ENCODE assay signal across 17 cellular contexts in the genomic region with DNA sequence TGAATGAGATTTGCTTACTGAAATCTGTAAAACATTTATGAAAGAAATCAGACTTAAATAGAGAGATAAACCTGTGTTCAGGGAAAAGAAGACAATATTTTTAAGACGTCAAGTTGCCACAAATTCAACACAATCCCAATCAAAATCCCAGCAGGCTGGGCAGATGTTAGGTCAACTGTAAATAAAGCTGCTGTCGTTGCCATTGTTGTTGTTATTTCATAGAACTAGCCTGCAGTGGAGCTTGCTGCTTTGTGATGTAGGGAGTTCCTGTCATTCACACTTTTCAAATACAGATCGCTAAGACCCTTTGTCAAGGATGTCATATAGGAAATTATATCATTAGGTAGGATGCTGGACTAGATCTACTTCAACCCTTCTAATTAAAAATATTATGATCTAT.
DNase-seq lines count a peak whose midpoint lies in the region; TF ChIP-seq lines count a peak whose summit lies in the region.
"Had no signal": no experiment of that assay in that cellular context is flagged by ENCODE, and none has a peak within 500 bp of the region (broad histone marks: within the 10 kb centered on the region; RNA-seq: fewer than 3 reads in every experiment).

No MANE protein-coding gene starts in this region.

- H3K27ac ChIP-seq in tibial artery, result no peak overlapping the region
- H3K27ac ChIP-seq in ascending aorta, result no peak overlapping the region
- H3K27ac ChIP-seq: 22Rv1, A549, BLaER1 had no signal

- no peak for TF ChIP-seq CTCF in tibial artery (IDR thresholded peaks at IDR 0.05)
- TF ChIP-seq CTCF in ascending aorta (IDR thresholded peaks at IDR 0.05), result no peak

- peak; percentile 2 for DNase-seq in NCI-H2227 (lab: John Stamatoyannopoulos, UW; ENCODE audit: unreplicated experiment)
- DNase-seq in NCI-H2227 treated with DMSO at 0.1 percent for 48 hours (lab: John Stamatoyannopoulos, UW), result no peak
- DNase-seq in NCI-H1930 (lab: John Stamatoyannopoulos, UW), result peak; percentile 29 to 37
- DNase-seq in iPS-NIHi7 (ENCODE audit: extremely low spot score), result peak; percentile 19
- peak; percentile 53 for DNase-seq in retina
- no peak for DNase-seq in tibial artery
- no peak for DNase-seq in ascending aorta (ENCODE audit: low spot score in 2 of 2)
- DNase-seq: AML-193; CD4-positive, alpha-beta memory T cell; DMS153; DMS79; GF-D8; GOT3; H9 had no signal

- H3K27me3 ChIP-seq in tibial artery, result no peaks in the 10 kb centered on the region
- H3K27me3 ChIP-seq in ascending aorta, result no peaks in the 10 kb centered on the region
- H3K27me3 ChIP-seq: BLaER1 had no signal

- no peaks in the 10 kb centered on the region for H3K4me1 ChIP-seq in tibial artery
- peaks cover 0 to 3% of the 10 kb centered on the region in 2 donors for H3K4me1 ChIP-seq in ascending aorta
- H3K4me1 ChIP-seq: A549, BLaER1 had no signal

- intact Hi-C loops in tibial artery (cut with DNase I; ENCODE audit: low total_unique reads) (no loop called here), ascending aorta (cut with DNase I) (no loop called here)

- H3K36me3 ChIP-seq in tibial artery (peaks cover 6 to 28% (median 13%) of the 10 kb centered on the region in 3 donors), ascending aorta (peaks cover 0 to 5% of the 10 kb centered on the region in 2 donors)

- H3K4me3 ChIP-seq in tibial artery (no peak overlapping the region), ascending aorta (no peak overlapping the region)
- H3K4me3 ChIP-seq: A549, BLaER1 had no signal

- H3K9me3 ChIP-seq in tibial artery (no peaks in the 10 kb centered on the region), ascending aorta (no peaks in the 10 kb centered on the region)
- H3K9me3 ChIP-seq: A549, BLaER1 had no signal

Comparison
In these comparisons a context has a peak if more than half of its experiments do, and no peak if none do; other contexts are left out.
1. DNase-seq: peak in NCI-H2227 (single experiment), NCI-H1930 (2 of 2), iPS-NIHi7 (single experiment) and retina (single experiment); none in NCI-H2227 treated with DMSO at 0.1 percent for 48 hours (single experiment), tibial artery (0 of 2) and ascending aorta (0 of 2).